Comparison of ENCODE assay signal across 10 cellular contexts in genomic region chr1:183812686-183813569, GRCh38. TPM values are rescaled to one million over a fixed set of nuclear protein-coding genes. Genes with fewer than 3 reads are reported as not detected.
DNase-seq lines count a peak whose midpoint lies in the region; ATAC-seq, FAIRE-seq and TF ChIP-seq lines count a peak whose summit lies in the region.
"Had no signal": no experiment of that assay in that cellular context is flagged by ENCODE, and none has a peak within 500 bp of the region (broad histone marks: within the 10 kb centered on the region; RNA-seq: fewer than 3 reads in every experiment).

No MANE protein-coding gene starts in this region.

- no peak overlapping the region for H3K9ac ChIP-seq in endodermal cell (ENCODE audit: extremely low read depth, low read length, poor library complexity, severe bottlenecking)

- peaks cover 13% of the 10 kb centered on the region; the same call in 1 of the 3 replicates for H3K4me1 ChIP-seq in A549
- H3K4me1 ChIP-seq in endodermal cell (ENCODE audit: control insufficient read depth, insufficient read depth, low read length), result peaks cover 4% of the 10 kb centered on the region
- H3K4me1 ChIP-seq in lower lobe of right lung, result peaks cover 94% of the 10 kb centered on the region

- no peaks in the 10 kb centered on the region for H3K9me3 Mint-ChIP-seq in endodermal cell
- H3K9me3 Mint-ChIP-seq in activated CD8-positive, alpha-beta memory T cell treated with anti-CD3 and anti-CD28 coated beads, Interleukin-2, amount 10 ng/mL, durations not matched to agents 7 days and 5 days (ENCODE audit: low read depth), result no peaks in the 10 kb centered on the region

- no peaks in the 10 kb centered on the region for H3K36me3 Mint-ChIP-seq in endodermal cell (ENCODE audit: low read depth)
- H3K36me3 Mint-ChIP-seq in activated CD8-positive, alpha-beta memory T cell treated with anti-CD3 and anti-CD28 coated beads, Interleukin-2, amount 10 ng/mL, durations not matched to agents 7 days and 5 days, result no peaks in the 10 kb centered on the region

- ATAC-seq in A549, result peak; percentile 39 to 57; a peak in 3 of 6 replicates
- ATAC-seq in lower lobe of right lung, result peak; percentile 56 to 71
- no peak for ATAC-seq in activated CD8-positive, alpha-beta memory T cell treated with anti-CD3 and anti-CD28 coated beads, Interleukin-2, amount 10 ng/mL, durations not matched to agents 7 days and 5 days
- no peak for ATAC-seq in HG03378 (IDR thresholded peaks at IDR 0.05; ENCODE audit: unreplicated experiment)
- no peak for ATAC-seq in GM21576 (IDR thresholded peaks at IDR 0.05; ENCODE audit: unreplicated experiment)

- H3K27me3 ChIP-seq in MG63 (no peaks in the 10 kb centered on the region), endodermal cell (ENCODE audit: control insufficient read depth, insufficient read depth, low read length, poor library complexity, severe bottlenecking) (peaks cover 49% of the 10 kb centered on the region), lower lobe of right lung (ENCODE audit: low read depth) (no peaks in the 10 kb centered on the region)

- H3K36me3 ChIP-seq in MG63, result no peaks in the 10 kb centered on the region
- H3K36me3 ChIP-seq in endodermal cell (ENCODE audit: control insufficient read depth, insufficient read depth, low read length), result no peaks in the 10 kb centered on the region
- H3K36me3 ChIP-seq in lower lobe of right lung, result no peaks in the 10 kb centered on the region

- peak overlapping the region; percentile 12; the same call in 1 of the 3 replicates for H3K4me2 ChIP-seq in A549

- POLR2A ChIA-PET in A549 (lab: Yijun Ruan, JAX), result no interaction called here

- no peak overlapping the region for H3K4me3 ChIP-seq in A549
- H3K4me3 ChIP-seq in MG63, result no peak overlapping the region
- no peak overlapping the region for H3K4me3 ChIP-seq in endodermal cell (ENCODE audit: low read length)
- no peak overlapping the region for H3K4me3 ChIP-seq in lower lobe of right lung

- FAIRE-seq in A549 (lab: Jason Lieb, UNC), result no peak

- H3K27me3 Mint-ChIP-seq in endodermal cell (ENCODE audit: insufficient read depth), result peaks cover 11% of the 10 kb centered on the region
- H3K27me3 Mint-ChIP-seq in activated CD8-positive, alpha-beta memory T cell treated with anti-CD3 and anti-CD28 coated beads, Interleukin-2, amount 10 ng/mL, durations not matched to agents 7 days and 5 days, result peaks cover 7% of the 10 kb centered on the region

- H3K4me1 Mint-ChIP-seq in endodermal cell, result peaks cover 38% of the 10 kb centered on the region
- peaks cover 2% of the 10 kb centered on the region for H3K4me1 Mint-ChIP-seq in activated CD8-positive, alpha-beta memory T cell treated with anti-CD3 and anti-CD28 coated beads, Interleukin-2, amount 10 ng/mL, durations not matched to agents 7 days and 5 days
- H3K4me1 Mint-ChIP-seq: B cell had no signal

- TF ChIP-seq RAD21 in A549 (conservative IDR thresholded peaks at IDR 0.05 in 1 of 2, IDR thresholded peaks at IDR 0.05 in 1 of 2), result no peak

- H3K9me3 ChIP-seq in A549, result no peaks in the 10 kb centered on the region
- H3K9me3 ChIP-seq in MG63, result no peaks in the 10 kb centered on the region
- no peaks in the 10 kb centered on the region for H3K9me3 ChIP-seq in endodermal cell (ENCODE audit: control insufficient read depth, low read length)
- H3K9me3 ChIP-seq in lower lobe of right lung, result no peaks in the 10 kb centered on the region

- no peak for TF ChIP-seq POLR2A in A549 (IDR thresholded peaks at IDR 0.05; ENCODE audit: low read length)

- intact Hi-C loops in lower lobe of right lung (cut with DNase I), result no loop called here

- H3K27ac ChIP-seq in A549 (no peak overlapping the region), endodermal cell (ENCODE audit: low read depth, low read length) (peak overlapping the region; percentile 88), lower lobe of right lung (peak overlapping the region; percentile 12)

- H3K4me3 Mint-ChIP-seq in endodermal cell, result no peak overlapping the region
- H3K4me3 Mint-ChIP-seq in activated CD8-positive, alpha-beta memory T cell treated with anti-CD3 and anti-CD28 coated beads, Interleukin-2, amount 10 ng/mL, durations not matched to agents 7 days and 5 days, result no peak overlapping the region
- H3K4me3 Mint-ChIP-seq: B cell had no signal

- TF ChIP-seq CTCF in A549 (IDR thresholded peaks at IDR 0.05) (no peak), endodermal cell (conservative IDR thresholded peaks at IDR 0.05) (no peak), lower lobe of right lung (IDR thresholded peaks at IDR 0.05) (no peak)

- no peak for TF ChIP-seq EP300 in A549 (IDR thresholded peaks at IDR 0.05)

- WGBS in A549 (ENCODE audit: missing lambda C conversion rate), result 65% methylated on average over 9 of the region's 9 CpGs
- 39 to 43% methylated on average over 6 to 9 of the region's 9 CpGs for WGBS in endodermal cell (ENCODE audit: insufficient coverage in 1 of 2, insufficient read length in 1 of 2), 2 experiments

- DNase-seq in A549 (ENCODE audit: low read depth in 1 of 2, low spot score in 1 of 2) (no peak), MG63 (peak; percentile 70), endodermal cell (peak; percentile 89), lower lobe of right lung (no peak), AML-193 (lab: John Stamatoyannopoulos, UW) (no peak)
- no peak for DNase-seq in activated CD8-positive, alpha-beta memory T cell treated with anti-CD3 and anti-CD28 coated beads, Interleukin-2, amount 10 ng/mL, durations not matched to agents 7 days and 5 days
- DNase-seq: NCI-H524 had no signal

- CTCF ChIA-PET in A549 (lab: Yijun Ruan, JAX), result interaction anchor here (1.3 kb wide), 1 partner anchor 14 kb away, joined by 3 read pairs; no protein-coding TSS in a partner anchor
- CTCF ChIA-PET in activated CD8-positive, alpha-beta memory T cell treated with anti-CD3 and anti-CD28 coated beads, Interleukin-2, amount 10 ng/mL, durations not matched to agents 7 days and 5 days (lab: Charles Lee), result no interaction called here

- H3K27ac Mint-ChIP-seq in endodermal cell, result peak overlapping the region; percentile 52
- H3K27ac Mint-ChIP-seq in activated CD8-positive, alpha-beta memory T cell treated with anti-CD3 and anti-CD28 coated beads, Interleukin-2, amount 10 ng/mL, durations not matched to agents 7 days and 5 days, result no peak overlapping the region
- H3K27ac Mint-ChIP-seq: B cell had no signal

TF ChIP-seq in A549, 52 proteins besides CTCF, POLR2A, EP300 and RAD21:
- TF ChIP-seq NFE2L2 (conservative IDR thresholded peaks at IDR 0.05; ENCODE audit: low read length) (no peak), ATOH8 (CRISPR knock-in tag; IDR thresholded peaks at IDR 0.05; ENCODE audit: low read depth) (no peak), HOXB5 (CRISPR knock-in tag; IDR thresholded peaks at IDR 0.05) (no peak), JUNB (IDR thresholded peaks at IDR 0.05) (no peak), MAFK (IDR thresholded peaks at IDR 0.05; ENCODE audit: partially characterized antibody) (no peak), POLR2AphosphoS2 (conservative IDR thresholded peaks at IDR 0.05; ENCODE audit: low read length) (no peak), ESRRA (IDR thresholded peaks at IDR 0.05; ENCODE audit: borderline replicate concordance, low read length) (no peak), REST (IDR thresholded peaks at IDR 0.05) (no peak), PHF8 (IDR thresholded peaks at IDR 0.05; ENCODE audit: borderline replicate concordance, low read depth) (no peak), NR3C1 (IDR thresholded peaks at IDR 0.05) (no peak)

RNA-seq across cellular contexts. Expression of gene RGL1, which starts 8.0 kb away (rescaled TPM):
- 3.8 and 4.5 TPM in 2 replicates for polyA plus RNA-seq in A549 (2011; rRNA removed)
- 0.78 and 1.0 TPM in 2 replicates for polyA plus RNA-seq in A549 (2012; cell fraction: cytosol; rRNA removed)
- polyA plus RNA-seq in A549 (2012; cell fraction: nucleus; rRNA removed), result 0.62 and 0.82 TPM in 2 replicates
- 0.98 to 1.5 TPM (median 1.0 TPM) in 3 replicates for polyA plus RNA-seq in A549 (2017; fragmentation: RNase III; extraction: RNeasy Plus Mini Kit Qiagen cat#74134 plus additional on column Dnase treatment)
- polyA minus RNA-seq in A549 (2011; rRNA and poly(A)+ RNA removed), result 3.5 and 4.1 TPM in 2 replicates
- total RNA-seq in MG63 (2014; rRNA removed; shearing (Covaris generic); ENCODE audit: low replicate concordance), result 4.1 and 4.9 TPM in 2 replicates
- total RNA-seq in endodermal cell, result 1 to 10 TPM in 1 of 2 donors, under 1 TPM in 1; 0.15 to 2.6 TPM
- polyA plus RNA-seq in endodermal cell (2013, experiment 1 of 2), result 12.9 TPM
- 15.7 TPM for polyA plus RNA-seq in endodermal cell (2013, experiment 2 of 2)
- 37.6 TPM for total RNA-seq in lower lobe of right lung
- total RNA-seq in activated CD8-positive, alpha-beta memory T cell treated with anti-CD3 and anti-CD28 coated beads, Interleukin-2, amount 10 ng/mL, durations not matched to agents 7 days and 5 days, result 1 to 10 TPM; 2.0 to 2.9 TPM

Comparison
In these comparisons a context has a peak if more than half of its experiments do, and no peak if none do; other contexts are left out.
1. ATAC-seq: peak in A549 (2 of 2) and lower lobe of right lung (2 of 2); none in activated CD8-positive, alpha-beta memory T cell treated with anti-CD3 and anti-CD28 coated beads, Interleukin-2, amount 10 ng/mL, durations not matched to agents 7 days and 5 days (single experiment), HG03378 (single experiment) and GM21576 (single experiment).
2. DNase-seq: peak in MG63 (single experiment) and endodermal cell (single experiment); none in A549 (0 of 2), lower lobe of right lung (single experiment), AML-193 (0 of 2) and activated CD8-positive, alpha-beta memory T cell treated with anti-CD3 and anti-CD28 coated beads, Interleukin-2, amount 10 ng/mL, durations not matched to agents 7 days and 5 days (single experiment).
3. H3K27ac ChIP-seq: peak in endodermal cell (single experiment) and lower lobe of right lung (single experiment); none in A549 (0 of 2).